In the genomic region with DNA sequence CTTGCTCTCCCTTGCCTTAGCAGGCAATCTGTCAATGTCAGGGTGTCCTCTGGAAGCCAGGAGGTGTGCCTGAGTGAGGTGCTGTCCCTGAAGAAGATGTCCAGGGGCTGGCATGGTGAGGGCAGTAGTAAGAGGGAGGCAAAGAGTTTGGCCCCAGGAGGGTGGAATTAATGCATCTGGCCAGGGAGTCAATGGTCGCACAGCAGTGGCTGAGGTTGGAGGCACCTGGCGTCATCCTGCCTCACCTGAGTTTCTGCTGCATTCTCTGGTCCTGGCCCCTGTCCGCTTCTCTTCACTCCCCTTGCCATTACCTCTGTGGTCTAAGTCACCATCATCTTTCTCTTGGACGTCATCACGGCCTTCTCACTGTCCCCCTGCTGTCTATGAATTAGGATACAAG, we compare ENCODE assay signal across 12 cellular contexts.
DNase-seq lines count a peak whose midpoint lies in the region; ATAC-seq, FAIRE-seq and TF ChIP-seq lines count a peak whose summit lies in the region.
"Had no signal": no experiment of that assay in that cellular context is flagged by ENCODE, and none has a peak within 500 bp of the region (broad histone marks: within the 10 kb centered on the region; RNA-seq: fewer than 3 reads in every experiment).

No MANE protein-coding gene starts in this region.

- TF ChIP-seq POLR2A in GM12892 (IDR thresholded peaks at IDR 0.05; ENCODE audit: low read depth, low read length), result no peak

- FAIRE-seq in HTR-8/SVneo (lab: Jason Lieb, UNC) (peak; percentile 65), GM12892 (lab: Jason Lieb, UNC) (no peak)
- FAIRE-seq: GM12878 had no signal

- H2BK15ac ChIP-seq in neuronal stem cell (ENCODE audit: low read length), result no peak overlapping the region

- no peaks in the 10 kb centered on the region for H3K79me1 ChIP-seq in neuronal stem cell (ENCODE audit: low read depth, low read length)

- H3K36me3 ChIP-seq in Caco-2 (ENCODE audit: control insufficient read depth, insufficient read depth, low read length) (no peaks in the 10 kb centered on the region), neuronal stem cell (replicated peaks in 1 of 2; ENCODE audit: control insufficient read depth in 2 of 2, insufficient read depth in 2 of 2, low read length in 2 of 2) (no peaks in the 10 kb centered on the region)

- H3K27ac Mint-ChIP-seq in Caco-2 (ENCODE audit: unreplicated experiment) (peak overlapping the region; percentile 82), WTC11 (no peak overlapping the region)
- H3K27ac Mint-ChIP-seq: B cell; CD4-positive, alpha-beta T cell had no signal

- WGBS in neuronal stem cell (ENCODE audit: extremely low coverage in 2 of 2, insufficient read length in 2 of 2, insufficient replicate concordance in 1 of 2), 2 donors, result no CpG with 5 or more reads among the region's 5 CpGs

- H2BK120ac ChIP-seq in neuronal stem cell (ENCODE audit: low read depth, low read length), result peak overlapping the region; percentile 38

- no peak overlapping the region for H2BK5ac ChIP-seq in neuronal stem cell (ENCODE audit: low read length)

- peak overlapping the region; percentile 64 for H2AK5ac ChIP-seq in neuronal stem cell (ENCODE audit: low read depth, low read length)

- H3K9me3 Mint-ChIP-seq in Caco-2 (ENCODE audit: unreplicated experiment) (no peaks in the 10 kb centered on the region), WTC11 (no peaks in the 10 kb centered on the region)
- H3K9me3 Mint-ChIP-seq: CD4-positive, alpha-beta T cell had no signal

- H3K36me3 Mint-ChIP-seq in Caco-2 (ENCODE audit: insufficient read depth, unreplicated experiment) (peaks cover 7% of the 10 kb centered on the region), WTC11 (no peaks in the 10 kb centered on the region)

- no peak for DNase-seq in Caco-2
- DNase-seq in HTR-8/SVneo (ENCODE audit: insufficient read length, low spot score), result no peak
- DNase-seq in WTC11 (ENCODE audit: low spot score), result no peak
- DNase-seq in neuronal stem cell (ENCODE audit: low spot score), result no peak
- no peak for DNase-seq in iPS-NIHi7 (ENCODE audit: extremely low spot score)
- no peak for DNase-seq in UCSD-AML1 (lab: John Stamatoyannopoulos, UW; ENCODE audit: unreplicated experiment)
- DNase-seq in GM12892 (ENCODE audit: insufficient read length), result no peak
- DNase-seq: CD4-positive, alpha-beta T cell; DMS79 had no signal

- POLR2A ChIA-PET in Caco-2 (lab: Charles Lee) (no interaction called here), WTC11 (lab: Charles Lee) (no interaction called here)

- CTCF ChIA-PET in Caco-2 (lab: Charles Lee) (interaction anchor here (0.8 kb wide), 1 partner anchor 59 kb away, joined by 5 read pairs; no protein-coding TSS in a partner anchor), WTC11 (lab: Charles Lee) (interaction anchor here (0.8 to 1.7 kb wide), 4 partner anchors 29 to 402 kb away, joined by 3 to 7 read pairs (median 4); no protein-coding TSS in a partner anchor)

- H3K14ac ChIP-seq in neuronal stem cell (ENCODE audit: low read length), result no peak overlapping the region

- peaks cover 34% of the 10 kb centered on the region for H3K4me1 ChIP-seq in Caco-2
- H3K4me1 ChIP-seq in neuronal stem cell (ENCODE audit: control insufficient read depth in 2 of 2, insufficient read depth in 1 of 2, low read depth in 1 of 2, low read length in 2 of 2), result peaks cover 0 to 3% of the 10 kb centered on the region in 2 donors

- peak overlapping the region; percentile 74 for H3K9ac ChIP-seq in neuronal stem cell (ENCODE audit: low read depth, low read length, poor library complexity)

- TF ChIP-seq CTCF in Caco-2 (IDR thresholded peaks at IDR 0.05; ENCODE audit: insufficient read depth in 1 of 2, low read depth in 1 of 2, low read length in 1 of 2, severe bottlenecking in 1 of 2, unreplicated experiment in 1 of 2), result no peak
- no peak for TF ChIP-seq CTCF in WTC11 (IDR thresholded peaks at IDR 0.05)

- H2BK12ac ChIP-seq in neuronal stem cell (ENCODE audit: low read length), result peak overlapping the region; percentile 50

- no peak for ATAC-seq in WTC11

- H3K4me3 Mint-ChIP-seq in Caco-2 (ENCODE audit: unreplicated experiment) (no peak overlapping the region), WTC11 (no peak overlapping the region)
- H3K4me3 Mint-ChIP-seq: B cell; CD4-positive, alpha-beta T cell had no signal

- H2AFZ ChIP-seq in neuronal stem cell (ENCODE audit: low read length), result no peak overlapping the region

- H3K9me3 ChIP-seq in Caco-2, result no peaks in the 10 kb centered on the region
- no peaks in the 10 kb centered on the region for H3K9me3 ChIP-seq in neuronal stem cell (replicated peaks in 1 of 2; ENCODE audit: control insufficient read depth in 2 of 2, insufficient read depth in 1 of 2, low read depth in 1 of 2, low read length in 2 of 2)

- H3K27ac ChIP-seq in neuronal stem cell (replicated peaks; ENCODE audit: low read length), result no peak overlapping the region
- H3K27ac ChIP-seq: HL-60 had no signal

- BruUV-seq in Caco-2 (replicated peaks; lab: Mats Ljungman, UMichigan), result no TSS peak

- H3K23ac ChIP-seq in neuronal stem cell (ENCODE audit: low read depth, low read length, poor library complexity), result peak overlapping the region; percentile 3

- H3K4me1 Mint-ChIP-seq in Caco-2 (ENCODE audit: low read depth, unreplicated experiment) (peaks cover 44% of the 10 kb centered on the region), WTC11 (0 out of 2 replicates have a peak, but pooled peaks cover under 1% of the 10 kb centered on the region)
- H3K4me1 Mint-ChIP-seq: B cell had no signal

- no peak overlapping the region for H3K4ac ChIP-seq in neuronal stem cell (ENCODE audit: low read length)

- H3K4me2 ChIP-seq in neuronal stem cell (ENCODE audit: insufficient read depth, low read length, poor library complexity, severe bottlenecking), result no peak overlapping the region

- no peak overlapping the region for H4K8ac ChIP-seq in neuronal stem cell (ENCODE audit: low read depth, low read length)

- no peaks in the 10 kb centered on the region for H3K27me3 ChIP-seq in Caco-2 (replicated peaks; ENCODE audit: control insufficient read depth, insufficient read depth, low read length)
- no peaks in the 10 kb centered on the region for H3K27me3 ChIP-seq in neuronal stem cell (ENCODE audit: control insufficient read depth in 3 of 3, insufficient read depth in 3 of 3, low read depth in 1 of 3, low read length in 3 of 3)

- H4K91ac ChIP-seq in neuronal stem cell (ENCODE audit: low read depth, low read length, poor library complexity), result no peak overlapping the region

- no peaks in the 10 kb centered on the region for H3K27me3 Mint-ChIP-seq in Caco-2 (ENCODE audit: insufficient read depth, unreplicated experiment)
- peaks cover 16% of the 10 kb centered on the region for H3K27me3 Mint-ChIP-seq in WTC11 (ENCODE audit: low read depth)

- intact Hi-C loops in Caco-2 (cut with micrococcal nuclease; ENCODE audit: unreplicated experiment), result loop anchor here (1.0 to 2.0 kb wide), 4 partner anchors 13 to 398 kb away; no protein-coding TSS in a partner anchor

- H3K18ac ChIP-seq in neuronal stem cell (ENCODE audit: low read length), result peak overlapping the region; percentile 44

- H3K4me3 ChIP-seq in Caco-2 (ENCODE audit: low read depth, low read length) (no peak overlapping the region), neuronal stem cell (ENCODE audit: low read length in 2 of 2) (peak overlapping the region in 1 of 2 donors; percentile 25)
- H3K4me3 ChIP-seq: GM12878 had no signal

TF ChIP-seq in WTC11, 78 proteins besides CTCF, POLR2A, EP300 and RAD21:
- TF ChIP-seq GRHL2 (CRISPR knock-in tag; IDR thresholded peaks at IDR 0.05; ENCODE audit: insufficient replicate concordance, severe bottlenecking), result no peak
- TF ChIP-seq, protein P1, sequence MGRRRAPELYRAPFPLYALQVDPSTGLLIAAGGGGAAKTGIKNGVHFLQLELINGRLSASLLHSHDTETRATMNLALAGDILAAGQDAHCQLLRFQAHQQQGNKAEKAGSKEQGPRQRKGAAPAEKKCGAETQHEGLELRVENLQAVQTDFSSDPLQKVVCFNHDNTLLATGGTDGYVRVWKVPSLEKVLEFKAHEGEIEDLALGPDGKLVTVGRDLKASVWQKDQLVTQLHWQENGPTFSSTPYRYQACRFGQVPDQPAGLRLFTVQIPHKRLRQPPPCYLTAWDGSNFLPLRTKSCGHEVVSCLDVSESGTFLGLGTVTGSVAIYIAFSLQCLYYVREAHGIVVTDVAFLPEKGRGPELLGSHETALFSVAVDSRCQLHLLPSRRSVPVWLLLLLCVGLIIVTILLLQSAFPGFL (CRISPR knock-in tag; IDR thresholded peaks at IDR 0.05; ENCODE audit: borderline replicate concordance), result 0 out of 2 replicates have a peak, but pooled peaks have one; percentile 33
TF ChIP-seq in WTC11: peak in this region for 1.
